1 cellular context compared by ENCODE assay signal in genomic region chr2:30463535-30463934, GRCh38.
TF ChIP-seq lines count a peak whose summit lies in the region.

No MANE protein-coding gene starts in this region.

TF ChIP-seq in GM12878, 131 proteins besides CTCF, POLR2A, EP300 and RAD21:
- TF ChIP-seq MEF2A (IDR thresholded peaks at IDR 0.05; ENCODE audit: insufficient read depth, low read depth, low read length) (0 out of 2 replicates have a peak, but pooled peaks have one; percentile 10), STAT1 (conservative IDR thresholded peaks at IDR 0.05) (no peak), ATF7 (IDR thresholded peaks at IDR 0.05; ENCODE audit: low read depth) (peak; percentile 48; the same call in 1 of the 2 replicates), PML (IDR thresholded peaks at IDR 0.05; ENCODE audit: low read length) (no peak), SKIL (IDR thresholded peaks at IDR 0.05; ENCODE audit: low read depth, poor library complexity, severe bottlenecking) (no peak)
